Comparison of ENCODE assay signal across 22 cellular contexts in the genomic region with DNA sequence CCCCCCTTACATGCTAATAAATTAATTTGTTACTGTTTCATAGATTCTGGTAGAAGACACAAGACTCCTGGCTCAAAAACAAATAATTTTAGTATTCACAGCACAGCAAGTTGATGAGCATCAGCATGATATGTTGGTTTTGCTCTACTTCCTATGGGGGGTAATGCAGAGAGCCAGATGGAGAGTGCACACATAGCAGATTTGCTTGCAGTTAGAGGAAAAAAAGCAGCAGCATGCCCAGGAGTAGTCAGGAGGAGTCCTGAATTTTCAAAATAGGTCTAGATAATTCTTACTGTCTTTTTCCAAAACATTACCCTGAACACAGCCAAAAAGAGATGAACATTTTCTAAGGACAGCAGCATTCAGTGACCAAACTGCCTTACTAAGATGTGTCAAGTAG.
"Had no signal": no experiment of that assay in that cellular context is flagged by ENCODE, and none has a peak within 500 bp of the region (broad histone marks: within the 10 kb centered on the region; RNA-seq: fewer than 3 reads in every experiment).

No MANE protein-coding gene starts in this region.

- H3K36me3 Mint-ChIP-seq: immature natural killer cell; memory B cell; naive thymus-derived CD4-positive, alpha-beta T cell; type B pancreatic cell had no signal

- H3K9me3 ChIP-seq: esophagus muscularis mucosa, gastrocnemius medialis, left ventricle myocardium inferior, lower lobe of right lung, ovary, right atrium auricular region, sigmoid colon, stomach had no signal

- H3K4me1 Mint-ChIP-seq: immature natural killer cell; memory B cell; naive thymus-derived CD4-positive, alpha-beta T cell had no signal

- H3K27ac Mint-ChIP-seq: dendritic cell treated with granulocyte-macrophage colony-stimulating factor and Interleukin-4, amounts not matched to agents 40 ng/mL and 50 ng/mL, for 4 days; effector memory CD8-positive, alpha-beta T cell; immature natural killer cell; memory B cell; naive thymus-derived CD4-positive, alpha-beta T cell; type B pancreatic cell had no signal

- ATAC-seq: effector memory CD8-positive, alpha-beta T cell; gastrocnemius medialis; left cardiac atrium; lower lobe of right lung; naive thymus-derived CD4-positive, alpha-beta T cell had no signal

- H3K4me3 Mint-ChIP-seq: dendritic cell treated with granulocyte-macrophage colony-stimulating factor and Interleukin-4, amounts not matched to agents 40 ng/mL and 50 ng/mL, for 4 days; effector memory CD8-positive, alpha-beta T cell; immature natural killer cell; memory B cell; naive thymus-derived CD4-positive, alpha-beta T cell; neural crest cell; type B pancreatic cell had no signal

- H3K27ac ChIP-seq: epithelial cell of prostate, esophagus muscularis mucosa, gastrocnemius medialis, left ventricle myocardium inferior, lower lobe of right lung, ovary, right atrium auricular region, sigmoid colon, skin epidermis, stomach had no signal

- H3K27me3 Mint-ChIP-seq: dendritic cell treated with granulocyte-macrophage colony-stimulating factor and Interleukin-4, amounts not matched to agents 40 ng/mL and 50 ng/mL, for 4 days; memory B cell had no signal

- H3K36me3 ChIP-seq: esophagus muscularis mucosa, gastrocnemius medialis, left ventricle myocardium inferior, lower lobe of right lung, ovary, right atrium auricular region, sigmoid colon, stomach had no signal

- H3K9me3 Mint-ChIP-seq: dendritic cell treated with granulocyte-macrophage colony-stimulating factor and Interleukin-4, amounts not matched to agents 40 ng/mL and 50 ng/mL, for 4 days; effector memory CD8-positive, alpha-beta T cell; memory B cell; naive thymus-derived CD4-positive, alpha-beta T cell; type B pancreatic cell had no signal

- H3K27me3 ChIP-seq: esophagus muscularis mucosa, gastrocnemius medialis, ovary, right atrium auricular region, sigmoid colon, stomach had no signal

- H3K4me3 ChIP-seq: esophagus muscularis mucosa, gastrocnemius medialis, left ventricle myocardium inferior, lower lobe of right lung, ovary, right atrium auricular region, sigmoid colon, skin epidermis, stomach had no signal

- DNase-seq: effector memory CD8-positive, alpha-beta T cell; gastrocnemius medialis; immature natural killer cell; kidney; left cardiac atrium; left ventricle myocardium inferior; lower lobe of right lung; naive thymus-derived CD4-positive, alpha-beta T cell; ovary; sigmoid colon; stimulated activated CD4-positive, alpha-beta T cell treated with anti-CD3 and anti-CD28 coated beads, Interleukin-12 subunit alpha, Interleukin-12 subunit beta, amount 100 ng/mL, for 4 hours; stimulated activated naive CD4-positive, alpha-beta T cell; stomach; substantia nigra had no signal

- H3K4me1 ChIP-seq: esophagus muscularis mucosa, gastrocnemius medialis, lower lobe of right lung, sigmoid colon, stomach had no signal
